26 cellular contexts compared by ENCODE assay signal in genomic region chr2:11018651-11019185, GRCh38.
"Had no signal": no experiment of that assay in that cellular context is flagged by ENCODE, and none has a peak within 500 bp of the region (broad histone marks: within the 10 kb centered on the region; RNA-seq: fewer than 3 reads in every experiment).

No MANE protein-coding gene starts in this region.

- H3K9me3 Mint-ChIP-seq: activated naive CD4-positive, alpha-beta T cell treated with anti-CD3 and anti-CD28 coated beads for 36 hours; activated T-helper 17 cell treated with anti-CD3 and anti-CD28 coated beads, Interleukin-2, amount 50 U/mL, for 72 hours had no signal

- FAIRE-seq: astrocyte had no signal

- DNase-seq: activated CD4-positive, alpha-beta T cell treated with anti-CD3 and anti-CD28 coated beads for 48 hours; activated CD4-positive, alpha-beta T cell treated with anti-CD3 and anti-CD28 coated beads, Interleukin-2, amount 50 U/mL, for 4 hours; activated CD4-positive, CD25-positive, alpha-beta regulatory T cell treated with anti-CD3 and anti-CD28 coated beads, Interleukin-2, amount 50 U/mL, for 72 hours; activated CD8-positive, alpha-beta memory T cell treated with anti-CD3 and anti-CD28 coated beads for 24 hours; activated gamma-delta T cell; activated naive CD4-positive, alpha-beta T cell treated with anti-CD3 and anti-CD28 coated beads for 36 hours; activated T-cell treated with anti-CD3 and anti-CD28 coated beads, Interleukin-2, amount 50 U/mL, for 48 hours; amygdala; MG63; NCI-H1092 treated with DMSO at 0.1 percent for 48 hours; NCI-H1417 treated with DMSO at 0.1 percent for 48 hours; NCI-H1694; NCI-H2029; NCI-H2107; NCI-H2171 treated with DMSO at 0.1 percent for 48 hours; NCI-H226; NCI-H526 treated with DMSO at 0.1 percent for 48 hours; NCI-H82; SIG-M5; T-helper 17 cell; T-helper 9 cell had no signal

- H3K4me3 ChIP-seq: MG63 had no signal

- H3K4me3 Mint-ChIP-seq: activated naive CD4-positive, alpha-beta T cell treated with anti-CD3 and anti-CD28 coated beads for 36 hours; activated naive CD8-positive, alpha-beta T cell; activated T-helper 17 cell treated with anti-CD3 and anti-CD28 coated beads, Interleukin-2, amount 50 U/mL, for 72 hours; brain; T-helper 17 cell; WTC11 had no signal

- H3K36me3 Mint-ChIP-seq: activated naive CD8-positive, alpha-beta T cell; brain; WTC11 had no signal

- H3K27ac Mint-ChIP-seq: activated naive CD4-positive, alpha-beta T cell treated with anti-CD3 and anti-CD28 coated beads for 36 hours; activated naive CD8-positive, alpha-beta T cell; activated T-helper 17 cell treated with anti-CD3 and anti-CD28 coated beads, Interleukin-2, amount 50 U/mL, for 72 hours; brain; T-helper 17 cell; WTC11 had no signal

- H3K9me3 ChIP-seq: MG63 had no signal

- H3K27me3 ChIP-seq: MG63 had no signal

- ATAC-seq: activated T-helper 17 cell treated with anti-CD3 and anti-CD28 coated beads, Interleukin-2, amount 50 U/mL, for 72 hours; T-helper 17 cell; WTC11 had no signal

- H3K36me3 ChIP-seq: MG63 had no signal

- H3K4me1 Mint-ChIP-seq: activated T-helper 17 cell treated with anti-CD3 and anti-CD28 coated beads, Interleukin-2, amount 50 U/mL, for 72 hours had no signal
